Comparison of ENCODE assay signal across 20 cellular contexts in the genomic region with DNA sequence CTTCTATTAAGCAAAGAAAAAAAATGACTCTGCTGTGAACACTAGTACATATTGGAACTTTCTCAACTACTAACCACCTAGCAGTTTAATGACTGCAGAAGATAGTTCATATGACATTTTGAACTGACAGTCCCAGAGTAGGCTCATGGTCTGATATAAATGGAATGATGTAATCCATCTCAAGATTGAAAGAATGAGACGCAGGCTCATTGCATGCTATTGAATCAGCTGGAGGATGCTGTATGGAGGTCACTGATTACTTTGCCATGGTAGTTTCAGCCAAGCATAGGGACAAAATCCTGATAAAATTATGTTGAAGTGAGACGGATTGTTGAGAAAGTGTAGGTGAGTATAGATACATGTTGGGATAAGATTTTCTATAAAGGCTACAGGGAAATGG.
DNase-seq lines count a peak whose midpoint lies in the region; ATAC-seq, FAIRE-seq and TF ChIP-seq lines count a peak whose summit lies in the region.
"Had no signal": no experiment of that assay in that cellular context is flagged by ENCODE, and none has a peak within 500 bp of the region (broad histone marks: within the 10 kb centered on the region; RNA-seq: fewer than 3 reads in every experiment).

No MANE protein-coding gene starts in this region.

- no peaks in the 10 kb centered on the region for H3K9me2 ChIP-seq in HCT116 (ENCODE audit: insufficient read depth)

- no peaks in the 10 kb centered on the region for H3K79me1 ChIP-seq in mesendoderm (ENCODE audit: low read length)

- in situ Hi-C loops in K562 (cut with MboI), result no loop called here

- no peak overlapping the region for H3K4me3 ChIP-seq in HCT116 (replicated peaks in 1 of 2; ENCODE audit: low read depth in 1 of 2, low read length in 2 of 2)
- H3K4me3 ChIP-seq in SJCRH30, result no peak overlapping the region
- no peak overlapping the region for H3K4me3 ChIP-seq in K562
- no peak overlapping the region for H3K4me3 ChIP-seq in mesendoderm (ENCODE audit: low read length)
- H3K4me3 ChIP-seq: BLaER1 had no signal

- BruUV-seq in HCT116 (replicated peaks; lab: Mats Ljungman, UMichigan) (no TSS peak), K562 (replicated peaks; lab: Mats Ljungman, UMichigan) (no TSS peak)

- no peaks in the 10 kb centered on the region for H4K20me1 ChIP-seq in HCT116 (ENCODE audit: insufficient read depth)
- no peaks in the 10 kb centered on the region for H4K20me1 ChIP-seq in K562 (replicated peaks; ENCODE audit: control insufficient read depth, insufficient read depth, low read length)
- H4K20me1 ChIP-seq: BLaER1 had no signal

- no peak for TF ChIP-seq EP300 in K562 (IDR thresholded peaks at IDR 0.05; ENCODE audit: low read length)

- H3K56ac ChIP-seq in mesendoderm (ENCODE audit: low read length), result no peak overlapping the region

- H4K5ac ChIP-seq in mesendoderm (ENCODE audit: low read length), result no peak overlapping the region

- H3K9ac ChIP-seq in HCT116 (ENCODE audit: low read length), result no peak overlapping the region
- H3K9ac ChIP-seq in K562 (ENCODE audit: insufficient read depth in 1 of 2, low read depth in 2 of 2, low read length in 2 of 2), result no peak overlapping the region
- H3K9ac ChIP-seq in mesendoderm (ENCODE audit: low read length), result no peak overlapping the region
- H3K9ac ChIP-seq: BLaER1 had no signal

- H3K27me3 ChIP-seq in HCT116 (ENCODE audit: insufficient read depth, low read length) (no peaks in the 10 kb centered on the region), SJCRH30 (no peaks in the 10 kb centered on the region), K562 (ENCODE audit: control insufficient read depth in 2 of 2, insufficient read depth in 2 of 2, low read length in 2 of 2) (no peaks in the 10 kb centered on the region), mesendoderm (ENCODE audit: insufficient read depth, low read length, poor library complexity) (no peaks in the 10 kb centered on the region)
- H3K27me3 ChIP-seq: BLaER1 had no signal

- no peak for FAIRE-seq in K562 (lab: Jason Lieb, UNC)
- FAIRE-seq: GM12892, GM18507, HTR-8/SVneo had no signal

- H3K9me3 ChIP-seq in HCT116 (ENCODE audit: control insufficient read depth in 1 of 2, insufficient read depth in 1 of 2, low read depth in 1 of 2, low read length in 2 of 2) (no peaks in the 10 kb centered on the region), SJCRH30 (replicated peaks) (no peaks in the 10 kb centered on the region), K562 (replicated peaks; ENCODE audit: control insufficient read depth, insufficient read depth, low read depth, low read length) (no peaks in the 10 kb centered on the region)
- H3K9me3 ChIP-seq: BLaER1 had no signal

- no peaks in the 10 kb centered on the region for H3K9me1 ChIP-seq in K562 (ENCODE audit: control insufficient read depth, insufficient read depth, low read length)

- no peak overlapping the region for H2BK120ac ChIP-seq in mesendoderm (ENCODE audit: low read depth, low read length)

- DNase-seq in HCT116 (ENCODE audit: low read depth, low spot score), result no peak
- no peak for DNase-seq in SJCRH30
- no peak for DNase-seq in K562 (ENCODE audit: extremely low read depth in 1 of 4, low spot score in 3 of 4)
- peak; percentile 24 for DNase-seq in mesendoderm
- no peak for DNase-seq in NCI-H1417 treated with DMSO at 0.1 percent for 48 hours (lab: John Stamatoyannopoulos, UW)
- DNase-seq in dermis blood vessel endothelial cell, result no peak
- no peak for DNase-seq in LoVo (ENCODE audit: low spot score)
- DNase-seq: 8988T; CD4-positive, alpha-beta memory T cell; DMS153; DMS79; GDM1; GOT3; H7; IMR-90 had no signal

- H3K18ac ChIP-seq in mesendoderm (ENCODE audit: low read length), result no peak overlapping the region

- no peaks in the 10 kb centered on the region for H3K36me3 ChIP-seq in HCT116 (ENCODE audit: control insufficient read depth in 1 of 2, insufficient read depth in 2 of 2, low read length in 2 of 2)
- H3K36me3 ChIP-seq in SJCRH30, result no peaks in the 10 kb centered on the region
- H3K36me3 ChIP-seq in K562 (ENCODE audit: control insufficient read depth, insufficient read depth, low read length), result no peaks in the 10 kb centered on the region
- H3K36me3 ChIP-seq in mesendoderm (ENCODE audit: control insufficient read depth, insufficient read depth, low read length), result no peaks in the 10 kb centered on the region
- H3K36me3 ChIP-seq: BLaER1 had no signal

- 0% methylated on average over 2 of the region's 2 CpGs for WGBS in K562 (ENCODE audit: insufficient coverage, low coverage, missing lambda C conversion rate)
- WGBS in mesendoderm (ENCODE audit: extremely low coverage, insufficient coverage, low lambda C conversion rate), result 100% methylated on average over 1 of the region's 2 CpGs

- no peak overlapping the region for H2BK5ac ChIP-seq in mesendoderm (ENCODE audit: low read length)

- no peak overlapping the region for H3K4ac ChIP-seq in mesendoderm (ENCODE audit: low read depth, low read length)

- H3K79me2 ChIP-seq in HCT116 (ENCODE audit: insufficient read depth, low read length) (no peaks in the 10 kb centered on the region), K562 (ENCODE audit: control insufficient read depth, insufficient read depth, low read length) (no peaks in the 10 kb centered on the region), mesendoderm (ENCODE audit: control insufficient read depth, insufficient read depth, low read length) (no peaks in the 10 kb centered on the region)

- ATAC-seq in HCT116, result no peak
- no peak for ATAC-seq in K562

- CTCF ChIA-PET in HCT116 (lab: Charles Lee), result no interaction called here
- CTCF ChIA-PET in K562 (lab: Yijun Ruan, JAX; ENCODE audit: low intra/inter-chr PET ratio), result no interaction called here

- TF ChIP-seq CTCF in HCT116 (IDR thresholded peaks at IDR 0.05 in 2 of 3, conservative IDR thresholded peaks at IDR 0.05 in 1 of 3; ENCODE audit: borderline replicate concordance in 1 of 3, insufficient read depth in 1 of 3, low read depth in 2 of 3, low read length in 2 of 3), result no peak
- TF ChIP-seq CTCF in K562 (IDR thresholded peaks at IDR 0.05 in 2 of 3, conservative IDR thresholded peaks at IDR 0.05 in 1 of 3; ENCODE audit: insufficient read depth in 2 of 3, low read depth in 1 of 3, low read length in 3 of 3), result no peak

- H2AFZ ChIP-seq in HCT116 (ENCODE audit: low read depth, low read length, poor library complexity, severe bottlenecking), result no peak overlapping the region
- no peak overlapping the region for H2AFZ ChIP-seq in K562 (ENCODE audit: low read depth, low read length)

- TF ChIP-seq RAD21 in HCT116 (IDR thresholded peaks at IDR 0.05; ENCODE audit: low read depth) (no peak), K562 (CRISPR knock-in tag; conservative IDR thresholded peaks at IDR 0.05 in 1 of 2, IDR thresholded peaks at IDR 0.05 in 1 of 2) (no peak)

- H3K4me1 ChIP-seq in HCT116 (ENCODE audit: control insufficient read depth in 1 of 2, insufficient read depth in 2 of 2, low read length in 2 of 2) (no peaks in the 10 kb centered on the region), SJCRH30 (peaks cover 5% of the 10 kb centered on the region; the same call in 1 of the 2 replicates), K562 (replicated peaks in 1 of 2; ENCODE audit: control insufficient read depth in 2 of 2, insufficient read depth in 2 of 2, low read length in 2 of 2) (no peaks in the 10 kb centered on the region), mesendoderm (ENCODE audit: control insufficient read depth, low read depth, low read length) (no peaks in the 10 kb centered on the region)
- H3K4me1 ChIP-seq: BLaER1 had no signal

- intact Hi-C loops in HCT116 (cut with micrococcal nuclease) (no loop called here), K562 (cut with micrococcal nuclease) (no loop called here)

- H3K23ac ChIP-seq in mesendoderm (ENCODE audit: low read length), result no peak overlapping the region

- no peak for TF ChIP-seq POLR2A in HCT116 (IDR thresholded peaks at IDR 0.05; ENCODE audit: borderline replicate concordance, extremely low read depth, insufficient read depth, insufficient read length)
- no peak for TF ChIP-seq POLR2A in K562 (conservative IDR thresholded peaks at IDR 0.05)

- no peak overlapping the region for H2AK5ac ChIP-seq in mesendoderm (ENCODE audit: low read length)

- no peak overlapping the region for H2BK15ac ChIP-seq in mesendoderm (replicated peaks; ENCODE audit: low read depth)

- no peak overlapping the region for H4K8ac ChIP-seq in mesendoderm (ENCODE audit: low read depth, low read length)

- no peak overlapping the region for H3K4me2 ChIP-seq in HCT116 (ENCODE audit: low read length)
- no peak overlapping the region for H3K4me2 ChIP-seq in K562 (ENCODE audit: insufficient read depth, low read length)
- H3K4me2 ChIP-seq in mesendoderm (ENCODE audit: low read length), result no peak overlapping the region
- H3K4me2 ChIP-seq: BLaER1 had no signal

- H3K27ac ChIP-seq in HCT116 (ENCODE audit: low read depth, low read length), result no peak overlapping the region
- H3K27ac ChIP-seq in SJCRH30, result peak overlapping the region; percentile 64; the same call in 1 of the 2 replicates
- no peak overlapping the region for H3K27ac ChIP-seq in K562 (ENCODE audit: extremely low read depth, low read depth, low read length)
- no peak overlapping the region for H3K27ac ChIP-seq in mesendoderm (ENCODE audit: low read depth, low read length)
- H3K27ac ChIP-seq: BLaER1, HL-60 had no signal

- POLR2A ChIA-PET in HCT116 (lab: Charles Lee), result no interaction called here
- POLR2A ChIA-PET in K562 (lab: Yijun Ruan, JAX), result no interaction called here

- RAD21 ChIA-PET in HCT116 (lab: Charles Lee; ENCODE audit: low non-redundant PET in 1 of 2, low total read pairs in 2 of 2, uncharacterized antibody in 2 of 2, unreplicated experiment in 2 of 2), result no interaction called here

TF ChIP-seq in HCT116, 20 proteins besides CTCF, POLR2A, EP300 and RAD21 (continues in another document):
- no peak for TF ChIP-seq POLR2AphosphoS5 (IDR thresholded peaks at IDR 0.05; ENCODE audit: low read depth, low read length)
- peak; percentile 64 for TF ChIP-seq CEBPB (IDR thresholded peaks at IDR 0.05; ENCODE audit: low read depth)
- TF ChIP-seq JUND (IDR thresholded peaks at IDR 0.05), result no peak

TF ChIP-seq in K562, 482 proteins besides CTCF, POLR2A, EP300 and RAD21 (continues in another document):
- TF ChIP-seq, protein P1, sequence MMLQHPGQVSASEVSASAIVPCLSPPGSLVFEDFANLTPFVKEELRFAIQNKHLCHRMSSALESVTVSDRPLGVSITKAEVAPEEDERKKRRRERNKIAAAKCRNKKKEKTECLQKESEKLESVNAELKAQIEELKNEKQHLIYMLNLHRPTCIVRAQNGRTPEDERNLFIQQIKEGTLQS (IDR thresholded peaks at IDR 0.05), result 0 out of 2 replicates have a peak, but pooled peaks have one; percentile 7
- TF ChIP-seq, protein P1 (CRISPR knock-in tag; conservative IDR thresholded peaks at IDR 0.05), result no peak
- TF ChIP-seq CEBPG (CRISPR knock-in tag; IDR thresholded peaks at IDR 0.05) (peak; percentile 50), CEBPG (tag; conservative IDR thresholded peaks at IDR 0.05 in 1 of 2, IDR thresholded peaks at IDR 0.05 in 1 of 2) (peak; percentile 46 to 93; a peak in 3 of 4 replicates), POLR2H (tag; IDR thresholded peaks at IDR 0.05; ENCODE audit: low read depth) (0 out of 2 replicates have a peak, but pooled peaks have one; percentile 11), ERF (CRISPR knock-in tag; IDR thresholded peaks at IDR 0.05) (no peak)
